ENCODE assay signal across 7 cellular contexts in genomic region chr3:168094580-168094876, GRCh38. TPM values are rescaled to one million over a fixed set of nuclear protein-coding genes. Genes with fewer than 3 reads are reported as not detected.
A peak's percentile ranks its signal among the peaks of the same experiment; 100 is the strongest.
DNase-seq lines count a peak whose midpoint lies in the region; ATAC-seq and TF ChIP-seq lines count a peak whose summit lies in the region.

No MANE protein-coding gene starts in this region.

- no peak for TF ChIP-seq CTCF in HCT116 (IDR thresholded peaks at IDR 0.05 in 2 of 3, conservative IDR thresholded peaks at IDR 0.05 in 1 of 3; ENCODE audit: borderline replicate concordance in 1 of 3, insufficient read depth in 1 of 3, low read depth in 2 of 3, low read length in 2 of 3)
- TF ChIP-seq CTCF in fibroblast of pulmonary artery (IDR thresholded peaks at IDR 0.05; ENCODE audit: low read length, missing control alignments): no peak

- no peaks in the 10 kb centered on the region for H3K27me3 ChIP-seq in HCT116 (ENCODE audit: insufficient read depth, low read length)
- H3K27me3 ChIP-seq in trophoblast cell (ENCODE audit: insufficient read depth, low read length): no peaks in the 10 kb centered on the region

- H2BK5ac ChIP-seq in trophoblast cell (ENCODE audit: low read depth, low read length, poor library complexity): peak overlapping the region; percentile 64

- H3K27ac ChIP-seq in HCT116 (ENCODE audit: low read depth, low read length): peak overlapping the region; percentile 86
- H3K27ac ChIP-seq in trophoblast cell (ENCODE audit: low read depth, low read length): no peak overlapping the region

- H3K9me3 ChIP-seq in HCT116 (ENCODE audit: control insufficient read depth in 1 of 2, insufficient read depth in 1 of 2, low read depth in 1 of 2, low read length in 2 of 2) (no peaks in the 10 kb centered on the region), trophoblast cell (ENCODE audit: insufficient read depth, low read depth, low read length) (no peaks in the 10 kb centered on the region)

- H4K91ac ChIP-seq in trophoblast cell (ENCODE audit: low read depth, low read length): peak overlapping the region; percentile 86

- H2AFZ ChIP-seq in HCT116 (ENCODE audit: low read depth, low read length, poor library complexity, severe bottlenecking) (no peak overlapping the region), trophoblast cell (ENCODE audit: insufficient read depth, low read length, poor library complexity) (peak overlapping the region; percentile 55)

- peak overlapping the region; percentile 39 for H4K12ac ChIP-seq in trophoblast cell (ENCODE audit: low read depth, low read length)

- H2AK5ac ChIP-seq in trophoblast cell (ENCODE audit: low read length): no peak overlapping the region

- RAD21 ChIA-PET in HCT116 (lab: Charles Lee; ENCODE audit: low non-redundant PET in 1 of 2, low total read pairs in 2 of 2, uncharacterized antibody in 2 of 2, unreplicated experiment in 2 of 2): no interaction called here

- H3K4me2 ChIP-seq in HCT116 (ENCODE audit: low read length) (peak overlapping the region; percentile 89), trophoblast cell (ENCODE audit: low read length) (peak overlapping the region; percentile 91)

- TF ChIP-seq POLR2A in HCT116 (IDR thresholded peaks at IDR 0.05; ENCODE audit: borderline replicate concordance, extremely low read depth, insufficient read depth, insufficient read length): no peak

- H2BK12ac ChIP-seq in trophoblast cell (ENCODE audit: low read length): no peak overlapping the region

- no peaks in the 10 kb centered on the region for H4K20me1 ChIP-seq in HCT116 (ENCODE audit: insufficient read depth)

- H3K4me3 ChIP-seq in HCT116 (replicated peaks in 1 of 2; ENCODE audit: low read depth in 1 of 2, low read length in 2 of 2) (peak overlapping the region; percentile 63 to 71), fibroblast of pulmonary artery (replicated peaks; ENCODE audit: low read depth, low read length) (peak overlapping the region; percentile 82), trophoblast cell (ENCODE audit: low read depth, low read length) (peak overlapping the region; percentile 95)

- H3K4me1 ChIP-seq in HCT116 (ENCODE audit: control insufficient read depth in 1 of 2, insufficient read depth in 2 of 2, low read length in 2 of 2): peaks cover 37 to 40% of the 10 kb centered on the region in 2 experiments
- H3K4me1 ChIP-seq in trophoblast cell (ENCODE audit: control insufficient read depth in 1 of 2, insufficient read depth in 2 of 2, low read length in 2 of 2): peaks cover 0 to 2% of the 10 kb centered on the region in 2 experiments

- TF ChIP-seq RAD21 in HCT116 (IDR thresholded peaks at IDR 0.05; ENCODE audit: low read depth): no peak

- H4K8ac ChIP-seq in trophoblast cell (ENCODE audit: low read depth, low read length): no peak overlapping the region

- peak overlapping the region; percentile 65 for H3K18ac ChIP-seq in trophoblast cell (ENCODE audit: low read length)

- H3K79me2 ChIP-seq in HCT116 (ENCODE audit: insufficient read depth, low read length): peaks cover 33% of the 10 kb centered on the region
- peaks cover 8% of the 10 kb centered on the region for H3K79me2 ChIP-seq in trophoblast cell (ENCODE audit: control insufficient read depth, insufficient read depth, low read length, poor library complexity)

- WGBS in trophoblast cell (ENCODE audit: extremely low coverage, insufficient coverage, insufficient read length): no CpG with 5 or more reads among the region's 9 CpGs

- intact Hi-C loops in HCT116 (cut with micrococcal nuclease): loop anchor here (2.0 kb wide), 1 partner anchor 48 kb away; no protein-coding TSS in a partner anchor

- POLR2A ChIA-PET in HCT116 (lab: Charles Lee): no interaction called here

- DNase-seq in HCT116 (ENCODE audit: low read depth, low spot score): no peak
- no peak for DNase-seq in fibroblast of pulmonary artery (ENCODE audit: low read depth)
- DNase-seq in trophoblast cell: peak in 1 of 2 donors; percentile 73
- DNase-seq in SW480 (ENCODE audit: low spot score): no peak
- DNase-seq in LoVo (ENCODE audit: low spot score): no peak

- peak overlapping the region; percentile 85 for H3K14ac ChIP-seq in trophoblast cell (ENCODE audit: low read length)

- H3K9ac ChIP-seq in HCT116 (ENCODE audit: low read length) (peak overlapping the region; percentile 73), trophoblast cell (ENCODE audit: low read length) (peak overlapping the region; percentile 75)

- H3K36me3 ChIP-seq in HCT116 (ENCODE audit: control insufficient read depth in 1 of 2, insufficient read depth in 2 of 2, low read length in 2 of 2): no peaks in the 10 kb centered on the region
- no peaks in the 10 kb centered on the region for H3K36me3 ChIP-seq in trophoblast cell (ENCODE audit: control insufficient read depth in 1 of 2, insufficient read depth in 2 of 2, low read length in 2 of 2)

- no peak overlapping the region for H2BK120ac ChIP-seq in trophoblast cell (ENCODE audit: insufficient read depth, low read length, poor library complexity)

- BruUV-seq in HCT116 (replicated peaks; lab: Mats Ljungman, UMichigan): no TSS peak

- H3K4ac ChIP-seq in trophoblast cell (ENCODE audit: low read depth, low read length): peak overlapping the region; percentile 80

- H3K79me1 ChIP-seq in trophoblast cell (ENCODE audit: low read length): peaks cover 11% of the 10 kb centered on the region

- H3K9me2 ChIP-seq in HCT116 (ENCODE audit: insufficient read depth): no peaks in the 10 kb centered on the region

- CTCF ChIA-PET in HCT116 (lab: Charles Lee): no interaction called here

- H3K23ac ChIP-seq in trophoblast cell (ENCODE audit: low read length): no peak overlapping the region

- ATAC-seq in HCT116 (peak; percentile 33; the same call in 1 of the 2 replicates), SK-N-SH treated with all-trans-retinoic acid at 6 μM for 48 hours (peak; percentile 50), HG02642 (IDR thresholded peaks at IDR 0.05; ENCODE audit: poor library complexity, unreplicated experiment) (no peak)

TF ChIP-seq in HCT116, 20 proteins besides CTCF, POLR2A, EP300 and RAD21:
- TF ChIP-seq YY1 (IDR thresholded peaks at IDR 0.05; ENCODE audit: extremely low read depth, insufficient replicate concordance, low read depth, low read length): no peak
- no peak for TF ChIP-seq ZNF274 (IDR thresholded peaks at IDR 0.05; ENCODE audit: low read depth, low read length)
- TF ChIP-seq FOSL1 (IDR thresholded peaks at IDR 0.05; ENCODE audit: low read depth): no peak
- TF ChIP-seq TCF7L2 (IDR thresholded peaks at IDR 0.05; ENCODE audit: borderline replicate concordance, extremely low read depth, insufficient read depth, insufficient read length): no peak
TF ChIP-seq in HCT116: peak in this region for 0.

TF ChIP-seq in SK-N-SH treated with all-trans-retinoic acid at 6 μM for 48 hours, 23 proteins besides CTCF, POLR2A, EP300 and RAD21 (continues in another document):
- no peak for TF ChIP-seq GLIS3 (CRISPR knock-in tag; IDR thresholded peaks at IDR 0.05)
- TF ChIP-seq CSRNP3 (CRISPR knock-in tag; IDR thresholded peaks at IDR 0.05): no peak
- TF ChIP-seq SNAI2 (CRISPR knock-in tag; IDR thresholded peaks at IDR 0.05): no peak
- TF ChIP-seq ZC3H10 (CRISPR knock-in tag; IDR thresholded peaks at IDR 0.05): no peak
- no peak for TF ChIP-seq ZNF70 (CRISPR knock-in tag; IDR thresholded peaks at IDR 0.05)
- no peak for TF ChIP-seq ZNF8 (CRISPR knock-in tag; IDR thresholded peaks at IDR 0.05)
- TF ChIP-seq BACH2 (CRISPR knock-in tag; IDR thresholded peaks at IDR 0.05; ENCODE audit: borderline replicate concordance): no peak
- TF ChIP-seq PATZ1 (CRISPR knock-in tag; IDR thresholded peaks at IDR 0.05; ENCODE audit: borderline replicate concordance): no peak
- TF ChIP-seq ZNF565 (CRISPR knock-in tag; conservative IDR thresholded peaks at IDR 0.05; ENCODE audit: low read depth): no peak

RNA-seq across cellular contexts. Expression of gene GOLIM4, which starts 1.2 kb away (rescaled TPM):
- 10.6 TPM for total RNA-seq in HCT116 (2021; ENCODE audit: unreplicated experiment)
- 3.6 and 3.9 TPM in 2 replicates for polyA plus RNA-seq in HCT116 (2012)
- 26.8 and 28.4 TPM in 2 replicates for polyA plus RNA-seq in trophoblast cell (2013)
